In genomic region chr2:740446-741293, GRCh38 we compare ENCODE assay signal across 8 cellular contexts.
DNase-seq lines count a peak whose midpoint lies in the region; ATAC-seq and TF ChIP-seq lines count a peak whose summit lies in the region.

No MANE protein-coding gene starts in this region.

- H3K27me3 ChIP-seq in HAP-1 (ENCODE audit: low read depth), result no peaks in the 10 kb centered on the region

- H3K4me1 Mint-ChIP-seq in activated CD8-positive, alpha-beta memory T cell treated with anti-CD3 and anti-CD28 coated beads, Interleukin-2, amount 10 ng/mL, durations not matched to agents 7 days and 5 days, result peaks cover 3% of the 10 kb centered on the region
- no peaks in the 10 kb centered on the region for H3K4me1 Mint-ChIP-seq in stimulated activated effector memory CD8-positive, alpha-beta T cell treated with anti-CD3 and anti-CD28 coated beads, Interleukin-12 subunit alpha, Interleukin-12 subunit beta, amount 100 ng/mL, for 72 hours

- no peak overlapping the region for H3K27ac Mint-ChIP-seq in activated CD8-positive, alpha-beta memory T cell treated with anti-CD3 and anti-CD28 coated beads, Interleukin-2, amount 10 ng/mL, durations not matched to agents 7 days and 5 days
- H3K27ac Mint-ChIP-seq in stimulated activated effector memory CD8-positive, alpha-beta T cell treated with anti-CD3 and anti-CD28 coated beads, Interleukin-12 subunit alpha, Interleukin-12 subunit beta, amount 100 ng/mL, for 72 hours, result no peak overlapping the region

- peak overlapping the region; percentile 68 for H3K4me3 Mint-ChIP-seq in activated CD8-positive, alpha-beta memory T cell treated with anti-CD3 and anti-CD28 coated beads, Interleukin-2, amount 10 ng/mL, durations not matched to agents 7 days and 5 days
- peak overlapping the region; percentile 59 for H3K4me3 Mint-ChIP-seq in stimulated activated effector memory CD8-positive, alpha-beta T cell treated with anti-CD3 and anti-CD28 coated beads, Interleukin-12 subunit alpha, Interleukin-12 subunit beta, amount 100 ng/mL, for 72 hours

- intact Hi-C loops in mucosa of descending colon (cut with DNase I, micrococcal nuclease), result no loop called here

- H3K27ac ChIP-seq in C4-2B (peak overlapping the region; percentile 25), epithelial cell of prostate (no peak overlapping the region)

- DNase-seq in HAP-1 (ENCODE audit: low spot score in 2 of 2), result peak; percentile 74 to 95
- DNase-seq in NCI-H2196 (lab: John Stamatoyannopoulos, UW; ENCODE audit: unreplicated experiment), result peak; percentile 94
- DNase-seq in activated CD8-positive, alpha-beta memory T cell treated with anti-CD3 and anti-CD28 coated beads, Interleukin-2, amount 10 ng/mL, durations not matched to agents 7 days and 5 days, result peak; percentile 49
- peak; percentile 60 for DNase-seq in epithelial cell of prostate (ENCODE audit: low read depth, low spot score)
- DNase-seq in mucosa of descending colon, result peak; percentile 87 to 90 (median 90)
- no peak for DNase-seq in stimulated activated effector memory CD8-positive, alpha-beta T cell treated with anti-CD3 and anti-CD28 coated beads, Interleukin-12 subunit alpha, Interleukin-12 subunit beta, amount 100 ng/mL, for 72 hours (ENCODE audit: low spot score in 2 of 2)

- H3K9me3 ChIP-seq in HAP-1, result no peaks in the 10 kb centered on the region
- H3K9me3 ChIP-seq in mucosa of descending colon, result no peaks in the 10 kb centered on the region

- no peak for ATAC-seq in activated CD8-positive, alpha-beta memory T cell treated with anti-CD3 and anti-CD28 coated beads, Interleukin-2, amount 10 ng/mL, durations not matched to agents 7 days and 5 days
- ATAC-seq in mucosa of descending colon (peak; percentile 58), GM19023 (IDR thresholded peaks at IDR 0.05; ENCODE audit: unreplicated experiment) (no peak)
- ATAC-seq in stimulated activated effector memory CD8-positive, alpha-beta T cell treated with anti-CD3 and anti-CD28 coated beads, Interleukin-12 subunit alpha, Interleukin-12 subunit beta, amount 100 ng/mL, for 72 hours, result no peak

- H3K27me3 Mint-ChIP-seq in activated CD8-positive, alpha-beta memory T cell treated with anti-CD3 and anti-CD28 coated beads, Interleukin-2, amount 10 ng/mL, durations not matched to agents 7 days and 5 days, result peaks cover 55% of the 10 kb centered on the region

- H3K9me3 Mint-ChIP-seq in activated CD8-positive, alpha-beta memory T cell treated with anti-CD3 and anti-CD28 coated beads, Interleukin-2, amount 10 ng/mL, durations not matched to agents 7 days and 5 days (ENCODE audit: low read depth), result no peaks in the 10 kb centered on the region
- peaks cover 1% of the 10 kb centered on the region for H3K9me3 Mint-ChIP-seq in stimulated activated effector memory CD8-positive, alpha-beta T cell treated with anti-CD3 and anti-CD28 coated beads, Interleukin-12 subunit alpha, Interleukin-12 subunit beta, amount 100 ng/mL, for 72 hours

- no peaks in the 10 kb centered on the region for H3K36me3 ChIP-seq in HAP-1 (replicated peaks)
- no peaks in the 10 kb centered on the region for H3K36me3 ChIP-seq in mucosa of descending colon (ENCODE audit: low read depth)

- H3K36me3 Mint-ChIP-seq in activated CD8-positive, alpha-beta memory T cell treated with anti-CD3 and anti-CD28 coated beads, Interleukin-2, amount 10 ng/mL, durations not matched to agents 7 days and 5 days, result no peaks in the 10 kb centered on the region
- H3K36me3 Mint-ChIP-seq in stimulated activated effector memory CD8-positive, alpha-beta T cell treated with anti-CD3 and anti-CD28 coated beads, Interleukin-12 subunit alpha, Interleukin-12 subunit beta, amount 100 ng/mL, for 72 hours, result no peaks in the 10 kb centered on the region

- in situ Hi-C loops in HAP-1 (cut with MboI; ENCODE audit: low sequenced_read_pairs), result no loop called here

- no peaks in the 10 kb centered on the region for H3K4me1 ChIP-seq in HAP-1
- H3K4me1 ChIP-seq in mucosa of descending colon (ENCODE audit: low read depth), result peaks cover 10% of the 10 kb centered on the region

- CTCF ChIA-PET in activated CD8-positive, alpha-beta memory T cell treated with anti-CD3 and anti-CD28 coated beads, Interleukin-2, amount 10 ng/mL, durations not matched to agents 7 days and 5 days (lab: Charles Lee), result interaction anchor here (1.4 kb wide), 1 partner anchor 9 kb away, joined by 3 read pairs; no protein-coding TSS in a partner anchor

- peak overlapping the region; percentile 24 for H3K4me3 ChIP-seq in HAP-1
- H3K4me3 ChIP-seq in mucosa of descending colon, result no peak overlapping the region

- no peak for TF ChIP-seq CTCF in C4-2B (conservative IDR thresholded peaks at IDR 0.05)
- TF ChIP-seq CTCF in mucosa of descending colon (IDR thresholded peaks at IDR 0.05), result no peak

Comparison
In these comparisons a context has a peak if more than half of its experiments do, and no peak if none do; other contexts are left out.
1. DNase-seq: peak in HAP-1 (2 of 2), NCI-H2196 (single experiment), activated CD8-positive, alpha-beta memory T cell treated with anti-CD3 and anti-CD28 coated beads, Interleukin-2, amount 10 ng/mL, durations not matched to agents 7 days and 5 days (single experiment), epithelial cell of prostate (single experiment) and mucosa of descending colon (3 of 3); none in stimulated activated effector memory CD8-positive, alpha-beta T cell treated with anti-CD3 and anti-CD28 coated beads, Interleukin-12 subunit alpha, Interleukin-12 subunit beta, amount 100 ng/mL, for 72 hours (0 of 2).